Comparison of ENCODE assay signal across 14 cellular contexts in the genomic region with DNA sequence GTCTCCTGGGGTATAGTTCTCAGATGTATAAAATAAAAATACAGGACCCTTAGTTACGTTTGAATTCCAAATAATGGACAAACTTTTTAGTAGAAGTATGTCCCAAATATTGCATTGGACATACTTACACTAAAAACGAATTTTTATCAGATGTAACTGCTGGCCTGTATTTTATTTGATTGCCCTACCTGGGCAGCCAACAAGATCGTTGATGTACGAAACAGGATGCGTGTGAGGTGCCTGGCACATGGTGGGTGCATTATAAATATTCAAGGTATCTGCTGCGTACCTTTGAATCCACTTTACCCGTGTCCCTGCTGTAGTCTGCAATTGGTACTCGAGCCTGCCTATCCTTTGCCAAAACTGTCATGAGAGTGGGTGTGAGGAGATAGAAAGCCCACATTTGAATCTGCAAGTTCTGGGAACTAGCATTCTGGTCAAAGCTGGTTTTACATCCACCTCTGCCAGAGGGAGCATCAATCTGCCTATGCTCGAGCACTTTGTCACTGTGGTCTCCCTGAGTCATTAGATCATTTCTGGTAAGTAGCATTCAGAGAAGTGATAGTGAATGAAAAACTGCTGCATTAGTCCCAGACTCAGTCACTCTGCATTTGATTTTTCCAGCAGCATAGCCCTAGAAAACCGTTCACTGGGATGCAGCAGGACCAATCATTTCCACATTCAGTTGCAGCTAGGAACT.
DNase-seq lines count a peak whose midpoint lies in the region; FAIRE-seq and TF ChIP-seq lines count a peak whose summit lies in the region.
"Had no signal": no experiment of that assay in that cellular context is flagged by ENCODE, and none has a peak within 500 bp of the region (broad histone marks: within the 10 kb centered on the region; RNA-seq: fewer than 3 reads in every experiment).

No MANE protein-coding gene starts in this region.

- no peak overlapping the region for H3K18ac ChIP-seq in trophoblast cell (ENCODE audit: low read length)

- H3K4me2 ChIP-seq in trophoblast cell (ENCODE audit: low read length), result no peak overlapping the region

- H3K4me3 Mint-ChIP-seq in Calu3 (ENCODE audit: low read depth, unreplicated experiment), result no peak overlapping the region
- H3K4me3 Mint-ChIP-seq in activated T-helper 1 cell treated with anti-CD3 and anti-CD28 coated beads, Interleukin-12 subunit alpha, Interleukin-12 subunit beta, Interleukin-2, Interleukin-4 antibody, amounts not matched to agents 30 ng/mL and 10 ng/mL and 1 ng/mL, durations not matched to agents 14 hours and 24 hours and 36 hours, result peak overlapping the region; percentile 62

- no CpG with 5 or more reads among the region's 10 CpGs for WGBS in trophoblast cell (ENCODE audit: extremely low coverage, insufficient coverage, insufficient read length)

- no peak overlapping the region for H3K14ac ChIP-seq in trophoblast cell (ENCODE audit: low read length)

- no peak overlapping the region for H4K12ac ChIP-seq in trophoblast cell (ENCODE audit: low read depth, low read length)

- no TSS peak for BruUV-seq in Calu3 (replicated peaks; lab: Mats Ljungman, UMichigan)

- H3K27me3 Mint-ChIP-seq in Calu3 (ENCODE audit: unreplicated experiment), result peaks cover 9% of the 10 kb centered on the region
- no peaks in the 10 kb centered on the region for H3K27me3 Mint-ChIP-seq in activated T-helper 1 cell treated with anti-CD3 and anti-CD28 coated beads, Interleukin-12 subunit alpha, Interleukin-12 subunit beta, Interleukin-2, Interleukin-4 antibody, amounts not matched to agents 30 ng/mL and 10 ng/mL and 1 ng/mL, durations not matched to agents 14 hours and 24 hours and 36 hours (ENCODE audit: insufficient read depth)

- H3K4me1 ChIP-seq in trophoblast cell (ENCODE audit: control insufficient read depth in 1 of 2, insufficient read depth in 2 of 2, low read length in 2 of 2), result peaks cover 3 to 4% of the 10 kb centered on the region in 2 experiments

- H3K79me1 ChIP-seq in trophoblast cell (ENCODE audit: low read length), result no peaks in the 10 kb centered on the region

- no peaks in the 10 kb centered on the region for H3K9me3 ChIP-seq in trophoblast cell (ENCODE audit: insufficient read depth, low read depth, low read length)
- H3K9me3 ChIP-seq: lower lobe of right lung, thoracic aorta had no signal

- H3K9me3 Mint-ChIP-seq in Calu3 (ENCODE audit: low read depth, unreplicated experiment), result no peaks in the 10 kb centered on the region
- peaks cover 5% of the 10 kb centered on the region for H3K9me3 Mint-ChIP-seq in activated T-helper 1 cell treated with anti-CD3 and anti-CD28 coated beads, Interleukin-12 subunit alpha, Interleukin-12 subunit beta, Interleukin-2, Interleukin-4 antibody, amounts not matched to agents 30 ng/mL and 10 ng/mL and 1 ng/mL, durations not matched to agents 14 hours and 24 hours and 36 hours

- H2AFZ ChIP-seq in trophoblast cell (ENCODE audit: insufficient read depth, low read length, poor library complexity), result no peak overlapping the region

- no peak overlapping the region for H3K4ac ChIP-seq in trophoblast cell (ENCODE audit: low read depth, low read length)

- H3K4me3 ChIP-seq in trophoblast cell (ENCODE audit: low read depth, low read length), result no peak overlapping the region
- H3K4me3 ChIP-seq: lower lobe of right lung, thoracic aorta had no signal

- H3K36me3 ChIP-seq in trophoblast cell (ENCODE audit: control insufficient read depth in 1 of 2, insufficient read depth in 2 of 2, low read length in 2 of 2), result no peaks in the 10 kb centered on the region
- H3K36me3 ChIP-seq: lower lobe of right lung, thoracic aorta had no signal

- H3K79me2 ChIP-seq in trophoblast cell (ENCODE audit: control insufficient read depth, insufficient read depth, low read length, poor library complexity), result no peaks in the 10 kb centered on the region

- FAIRE-seq in GM12892 (lab: Jason Lieb, UNC), result peak; percentile 64
- no peak for FAIRE-seq in HTR-8/SVneo (lab: Jason Lieb, UNC)
- FAIRE-seq: endothelial cell of umbilical vein had no signal

- H2AK5ac ChIP-seq in trophoblast cell (ENCODE audit: low read length), result no peak overlapping the region

- no peak overlapping the region for H3K9ac ChIP-seq in trophoblast cell (ENCODE audit: low read length)

- no peak for TF ChIP-seq CTCF in Calu3 (IDR thresholded peaks at IDR 0.05; ENCODE audit: unreplicated experiment)

- no peaks in the 10 kb centered on the region for H3K36me3 Mint-ChIP-seq in Calu3 (ENCODE audit: insufficient read depth, unreplicated experiment)
- H3K36me3 Mint-ChIP-seq in activated T-helper 1 cell treated with anti-CD3 and anti-CD28 coated beads, Interleukin-12 subunit alpha, Interleukin-12 subunit beta, Interleukin-2, Interleukin-4 antibody, amounts not matched to agents 30 ng/mL and 10 ng/mL and 1 ng/mL, durations not matched to agents 14 hours and 24 hours and 36 hours (ENCODE audit: low read depth), result peaks cover 2% of the 10 kb centered on the region

- H2BK5ac ChIP-seq in trophoblast cell (ENCODE audit: low read depth, low read length, poor library complexity), result no peak overlapping the region

- intact Hi-C loops in Calu3 (cut with micrococcal nuclease; ENCODE audit: unreplicated experiment), result no loop called here
- intact Hi-C loops in activated T-helper 1 cell treated with anti-CD3 and anti-CD28 coated beads, Interleukin-12 subunit alpha, Interleukin-12 subunit beta, Interleukin-2, Interleukin-4 antibody, amounts not matched to agents 30 ng/mL and 10 ng/mL and 1 ng/mL, durations not matched to agents 14 hours and 24 hours and 36 hours (cut with micrococcal nuclease), result loop anchor here (1.0 to 5.0 kb wide), 8 partner anchors 13 to 469 kb away; no protein-coding TSS in a partner anchor

- no peak overlapping the region for H4K8ac ChIP-seq in trophoblast cell (ENCODE audit: low read depth, low read length)

- H3K27ac Mint-ChIP-seq in Calu3 (ENCODE audit: unreplicated experiment), result peak overlapping the region; percentile 77
- peak overlapping the region; percentile 91 for H3K27ac Mint-ChIP-seq in activated T-helper 1 cell treated with anti-CD3 and anti-CD28 coated beads, Interleukin-12 subunit alpha, Interleukin-12 subunit beta, Interleukin-2, Interleukin-4 antibody, amounts not matched to agents 30 ng/mL and 10 ng/mL and 1 ng/mL, durations not matched to agents 14 hours and 24 hours and 36 hours

- peaks cover 40% of the 10 kb centered on the region for H3K4me1 Mint-ChIP-seq in Calu3 (ENCODE audit: low read depth, unreplicated experiment)
- H3K4me1 Mint-ChIP-seq in activated T-helper 1 cell treated with anti-CD3 and anti-CD28 coated beads, Interleukin-12 subunit alpha, Interleukin-12 subunit beta, Interleukin-2, Interleukin-4 antibody, amounts not matched to agents 30 ng/mL and 10 ng/mL and 1 ng/mL, durations not matched to agents 14 hours and 24 hours and 36 hours (ENCODE audit: low read depth), result peaks cover 61% of the 10 kb centered on the region

- no peak overlapping the region for H3K27ac ChIP-seq in trophoblast cell (ENCODE audit: low read depth, low read length)
- H3K27ac ChIP-seq: lower lobe of right lung, thoracic aorta had no signal

- no peak for TF ChIP-seq POLR2A in GM12892 (IDR thresholded peaks at IDR 0.05; ENCODE audit: low read depth, low read length)

- no peak overlapping the region for H3K23ac ChIP-seq in trophoblast cell (ENCODE audit: low read length)

- no peak overlapping the region for H2BK120ac ChIP-seq in trophoblast cell (ENCODE audit: insufficient read depth, low read length, poor library complexity)

- H4K91ac ChIP-seq in trophoblast cell (ENCODE audit: low read depth, low read length), result no peak overlapping the region

- DNase-seq in Calu3 (no peak), GM12892 (ENCODE audit: insufficient read length) (no peak), HTR-8/SVneo (ENCODE audit: insufficient read length, low spot score) (no peak), occipital lobe (lab: John Stamatoyannopoulos, UW) (no peak), trophoblast cell (no peak)
- peak; percentile 36 for DNase-seq in activated T-helper 1 cell treated with anti-CD3 and anti-CD28 coated beads, Interleukin-12 subunit alpha, Interleukin-12 subunit beta, Interleukin-2, Interleukin-4 antibody, amounts not matched to agents 30 ng/mL and 10 ng/mL and 1 ng/mL, durations not matched to agents 14 hours and 24 hours and 36 hours (ENCODE audit: low spot score)
- peak; percentile 66 for DNase-seq in stimulated activated CD4-positive, alpha-beta T cell treated with anti-CD3 and anti-CD28 coated beads, Interleukin-1b, Interleukin-23, amount 100 ng/mL, for 48 hours
- DNase-seq: activated CD4-positive, CD25-positive, alpha-beta regulatory T cell treated with anti-CD3 and anti-CD28 coated beads, Interleukin-2, amount 50 U/mL, for 72 hours; lower lobe of right lung; MM.1S; NCI-H2029; NCI-H526 had no signal

- CTCF ChIA-PET in Calu3 (lab: Charles Lee), result interaction anchor here (1.2 to 1.4 kb wide), 2 partner anchors 14 to 40 kb away, joined by 3 read pairs; no protein-coding TSS in a partner anchor

- peaks cover 3% of the 10 kb centered on the region for H3K27me3 ChIP-seq in trophoblast cell (ENCODE audit: insufficient read depth, low read length)

- no peak overlapping the region for H2BK12ac ChIP-seq in trophoblast cell (ENCODE audit: low read length)

Comparison
In these comparisons a context has a peak if more than half of its experiments do, and no peak if none do; other contexts are left out.
1. DNase-seq: peak in activated T-helper 1 cell treated with anti-CD3 and anti-CD28 coated beads, Interleukin-12 subunit alpha, Interleukin-12 subunit beta, Interleukin-2, Interleukin-4 antibody, amounts not matched to agents 30 ng/mL and 10 ng/mL and 1 ng/mL, durations not matched to agents 14 hours and 24 hours and 36 hours (single experiment) and stimulated activated CD4-positive, alpha-beta T cell treated with anti-CD3 and anti-CD28 coated beads, Interleukin-1b, Interleukin-23, amount 100 ng/mL, for 48 hours (single experiment); none in Calu3 (single experiment), GM12892 (single experiment), HTR-8/SVneo (single experiment), occipital lobe (single experiment) and trophoblast cell (0 of 2).